9 cellular contexts compared by ENCODE assay signal in genomic region chr1:34929853-34930701, GRCh38. TPM values are rescaled to one million over a fixed set of nuclear protein-coding genes. Genes with fewer than 3 reads are reported as not detected.
DNase-seq lines count a peak whose midpoint lies in the region; ATAC-seq and TF ChIP-seq lines count a peak whose summit lies in the region.
"Had no signal": no experiment of that assay in that cellular context is flagged by ENCODE, and none has a peak within 500 bp of the region (broad histone marks: within the 10 kb centered on the region; RNA-seq: fewer than 3 reads in every experiment).

No MANE protein-coding gene starts in this region.

- TF ChIP-seq CTCF in BE2C (IDR thresholded peaks at IDR 0.05; ENCODE audit: low read depth, low read length) (no peak), colonic mucosa (IDR thresholded peaks at IDR 0.05) (no peak), neural progenitor cell (IDR thresholded peaks at IDR 0.05) (peak; percentile 33), GM20000 (IDR thresholded peaks at IDR 0.05; ENCODE audit: extremely low read depth, missing control alignments) (no peak)

- H3K27me3 ChIP-seq in BE2C = peaks cover 4% of the 10 kb centered on the region; the same call in 1 of the 2 replicates
- peaks cover 45% of the 10 kb centered on the region for H3K27me3 ChIP-seq in MG63
- peaks cover 39% of the 10 kb centered on the region for H3K27me3 ChIP-seq in colonic mucosa
- peaks cover 96% of the 10 kb centered on the region for H3K27me3 ChIP-seq in neural progenitor cell

- peaks cover 37% of the 10 kb centered on the region for H3K27me3 Mint-ChIP-seq in neural progenitor cell (ENCODE audit: insufficient read depth, low read depth)

- no peaks in the 10 kb centered on the region for H3K36me3 Mint-ChIP-seq in neural progenitor cell

- H3K9me3 ChIP-seq in BE2C (no peaks in the 10 kb centered on the region), MG63 (no peaks in the 10 kb centered on the region), colonic mucosa (no peaks in the 10 kb centered on the region), neural progenitor cell (ENCODE audit: low read depth) (no peaks in the 10 kb centered on the region)
- H3K9me3 ChIP-seq: neutrophil had no signal

- H3K4me3 ChIP-seq in BE2C (ENCODE audit: low read depth, low read length) = peak overlapping the region; percentile 55
- H3K4me3 ChIP-seq in MG63 = 0 out of 2 replicates have a peak overlapping the region, but pooled peaks have one; percentile 4
- peak overlapping the region; percentile 23 for H3K4me3 ChIP-seq in colonic mucosa
- H3K4me3 ChIP-seq in neural progenitor cell = peak overlapping the region; percentile 89

- peaks cover 9% of the 10 kb centered on the region for H3F3A ChIP-seq in neural progenitor cell (ENCODE audit: low read depth)

- ATAC-seq in GM21423 (IDR thresholded peaks at IDR 0.05; ENCODE audit: unreplicated experiment) = no peak

- no peaks in the 10 kb centered on the region for H3K79me2 ChIP-seq in neural progenitor cell (ENCODE audit: low read depth)

- no peaks in the 10 kb centered on the region for H3K36me3 ChIP-seq in BE2C
- H3K36me3 ChIP-seq in MG63 = no peaks in the 10 kb centered on the region
- H3K36me3 ChIP-seq in colonic mucosa = no peaks in the 10 kb centered on the region
- H3K36me3 ChIP-seq in neural progenitor cell = no peaks in the 10 kb centered on the region
- H3K36me3 ChIP-seq: neutrophil had no signal

- no peaks in the 10 kb centered on the region for H3K9me3 Mint-ChIP-seq in neural progenitor cell

- H3K4me1 Mint-ChIP-seq in neural progenitor cell = peaks cover 6% of the 10 kb centered on the region

- H4K20me1 ChIP-seq in neural progenitor cell (ENCODE audit: low read depth) = peaks cover 35% of the 10 kb centered on the region

- DNase-seq in BE2C = peak; percentile 23
- DNase-seq in MG63 = no peak
- DNase-seq in colonic mucosa = no peak
- DNase-seq in neural progenitor cell (ENCODE audit: low spot score) = peak; percentile 79
- no peak for DNase-seq in NCI-H1436 (lab: John Stamatoyannopoulos, UW)
- no peak for DNase-seq in GM20000 (ENCODE audit: low spot score)
- no peak for DNase-seq in SKM-1 treated with dmso at 0.1 percent for 144 hours (lab: John Stamatoyannopoulos, UW; ENCODE audit: unreplicated experiment)

- H3K27ac ChIP-seq in colonic mucosa (no peak overlapping the region), neural progenitor cell (no peak overlapping the region)
- H3K27ac ChIP-seq: neutrophil had no signal

- intact Hi-C loops in colonic mucosa (cut with DNase I) = no loop called here

- no peaks in the 10 kb centered on the region for H3K4me1 ChIP-seq in BE2C
- H3K4me1 ChIP-seq in colonic mucosa = no peaks in the 10 kb centered on the region
- H3K4me1 ChIP-seq in neural progenitor cell = peaks cover 4% of the 10 kb centered on the region

- H3K4me3 Mint-ChIP-seq in neural progenitor cell = peak overlapping the region; percentile 78

- no peak overlapping the region for H3K27ac Mint-ChIP-seq in neural progenitor cell

- H3K4me2 ChIP-seq in neural progenitor cell = peak overlapping the region; percentile 100

- H2AFZ ChIP-seq in neural progenitor cell (replicated peaks) = peak overlapping the region; percentile 93

- no peak overlapping the region for H3K9ac ChIP-seq in colonic mucosa (ENCODE audit: low read depth in 2 of 2, low read length in 2 of 2)
- H3K9ac ChIP-seq in neural progenitor cell = no peak overlapping the region

RNA-seq across cellular contexts. Expression of gene DLGAP3, which starts 0.6 kb away (rescaled TPM):
- 3.1 TPM for polyA plus RNA-seq in BE2C (2012; ENCODE audit: insufficient read depth, insufficient read length, low read depth)
- total RNA-seq in MG63 (2014; rRNA removed; shearing (Covaris generic); ENCODE audit: low replicate concordance) = not detected in 2 replicates
- total RNA-seq in colonic mucosa (under 1 TPM; 0.27 to 0.54 TPM), neural progenitor cell (ENCODE audit: low replicate concordance) (0.65 TPM in 1 of 2 replicates, not detected in the other)

RNA-seq across cellular contexts. Expression of gene TMEM35B, which starts 55.1 kb away (rescaled TPM):
- polyA plus RNA-seq in BE2C (2012; ENCODE audit: insufficient read depth, insufficient read length, low read depth) = 2.6 TPM
- 46.1 and 53.9 TPM in 2 replicates for total RNA-seq in MG63 (2014; rRNA removed; shearing (Covaris generic); ENCODE audit: low replicate concordance)
- total RNA-seq in colonic mucosa (10 to 100 TPM; 14.6 to 19.3 TPM), neural progenitor cell (ENCODE audit: low replicate concordance) (17.7 and 28.8 TPM in 2 replicates)

Comparison
In these comparisons a context has a peak if more than half of its experiments do, and no peak if none do; other contexts are left out.
1. DNase-seq: peak in BE2C (single experiment) and neural progenitor cell (single experiment); none in MG63 (single experiment), colonic mucosa (single experiment), NCI-H1436 (single experiment), GM20000 (single experiment) and SKM-1 treated with dmso at 0.1 percent for 144 hours (single experiment).
2. H3K4me3 ChIP-seq: peak in every context shown above with its lines; median percentile 89 in neural progenitor cell; 55 in BE2C; 23 in colonic mucosa; 4 in MG63.